ENCODE assay signal across 11 cellular contexts in genomic region chr14:99036594-99037293, GRCh38.
A peak's percentile ranks its signal among the peaks of the same experiment; 100 is the strongest.
DNase-seq lines count a peak whose midpoint lies in the region; ATAC-seq lines count a peak whose summit lies in the region.
"Had no signal": no experiment of that assay in that cellular context is flagged by ENCODE, and none has a peak within 500 bp of the region (broad histone marks: within the 10 kb centered on the region; RNA-seq: fewer than 3 reads in every experiment).

No MANE protein-coding gene starts in this region.

- DNase-seq in SJSA1 (ENCODE audit: low read depth in 1 of 2, low spot score in 2 of 2) (peak in 1 of 2 experiments; percentile 18), islet precursor cell (peak; percentile 44), NCI-H526 (lab: John Stamatoyannopoulos, UW) (no peak), NCI-H524 treated with DMSO at 0.1 percent for 48 hours (lab: John Stamatoyannopoulos, UW) (no peak)
- no peak for DNase-seq in T-helper 2 cell treated with Interferon-gamma antibody and Interleukin-4, amounts not matched to agents 5 μg/mL and 100 μg/mL, for 36 hours (ENCODE audit: low spot score)
- DNase-seq: activated CD4-positive, alpha-beta memory T cell treated with anti-CD3 and anti-CD28 coated beads, Interleukin-2, amount 10 ng/mL, durations not matched to agents 7 days and 5 days had no signal

- H3K9ac ChIP-seq in HUES64 (ENCODE audit: low read depth, low read length) (peak overlapping the region; percentile 62; the same call in 1 of the 2 replicates), subcutaneous abdominal adipose tissue (ENCODE audit: low read length in 5 of 5) (peak overlapping the region in 1 of 5 donors; percentile 15)

- H3K4me3 ChIP-seq in HUES64 (ENCODE audit: low read length) (no peak overlapping the region), SJSA1 (no peak overlapping the region), subcutaneous abdominal adipose tissue (ENCODE audit: low read depth in 1 of 5, low read length in 5 of 5) (peak overlapping the region in 4 of 5 donors; percentile 24 to 60 (median 41))
- H3K4me3 ChIP-seq: body of pancreas had no signal

- no peak for ATAC-seq in GM18868 (IDR thresholded peaks at IDR 0.05; ENCODE audit: unreplicated experiment)

- 88% methylated on average over 26 of the region's 26 CpGs for WGBS in HUES64

- H3K27me3 ChIP-seq in HUES64 (ENCODE audit: insufficient read depth, low read length) (no peaks in the 10 kb centered on the region), SJSA1 (replicated peaks) (no peaks in the 10 kb centered on the region), subcutaneous abdominal adipose tissue (ENCODE audit: control insufficient read depth in 5 of 5, insufficient read depth in 4 of 5, low read length in 5 of 5) (peaks cover 0 to 4% (median 0%) of the 10 kb centered on the region in 5 donors)
- H3K27me3 ChIP-seq: body of pancreas had no signal

- H3K9me3 Mint-ChIP-seq in T-helper 2 cell treated with Interferon-gamma antibody and Interleukin-4, amounts not matched to agents 5 μg/mL and 100 μg/mL, for 36 hours = peaks cover 3% of the 10 kb centered on the region
- H3K9me3 Mint-ChIP-seq: activated CD4-positive, alpha-beta memory T cell treated with anti-CD3 and anti-CD28 coated beads, Interleukin-2, amount 10 ng/mL, durations not matched to agents 7 days and 5 days had no signal

- no peaks in the 10 kb centered on the region for H3K36me3 ChIP-seq in HUES64 (ENCODE audit: insufficient read depth, low read length)
- H3K36me3 ChIP-seq in SJSA1 = no peaks in the 10 kb centered on the region
- H3K36me3 ChIP-seq in subcutaneous abdominal adipose tissue (ENCODE audit: control insufficient read depth in 5 of 5, insufficient read depth in 5 of 5, low read length in 5 of 5) = no peaks in the 10 kb centered on the region

- H3K27ac Mint-ChIP-seq in T-helper 2 cell treated with Interferon-gamma antibody and Interleukin-4, amounts not matched to agents 5 μg/mL and 100 μg/mL, for 36 hours = no peak overlapping the region
- H3K27ac Mint-ChIP-seq: activated CD4-positive, alpha-beta memory T cell treated with anti-CD3 and anti-CD28 coated beads, Interleukin-2, amount 10 ng/mL, durations not matched to agents 7 days and 5 days; IgD-negative memory B cell had no signal

- H3K36me3 Mint-ChIP-seq in T-helper 2 cell treated with Interferon-gamma antibody and Interleukin-4, amounts not matched to agents 5 μg/mL and 100 μg/mL, for 36 hours (ENCODE audit: low read depth) = no peaks in the 10 kb centered on the region

- no peak overlapping the region for H3K4me3 Mint-ChIP-seq in T-helper 2 cell treated with Interferon-gamma antibody and Interleukin-4, amounts not matched to agents 5 μg/mL and 100 μg/mL, for 36 hours
- H3K4me3 Mint-ChIP-seq: activated CD4-positive, alpha-beta memory T cell treated with anti-CD3 and anti-CD28 coated beads, Interleukin-2, amount 10 ng/mL, durations not matched to agents 7 days and 5 days; IgD-negative memory B cell had no signal

- no peaks in the 10 kb centered on the region for H3K9me3 ChIP-seq in HUES64 (ENCODE audit: insufficient read depth, low read depth, low read length)
- H3K9me3 ChIP-seq in SJSA1 (replicated peaks) = no peaks in the 10 kb centered on the region
- no peaks in the 10 kb centered on the region for H3K9me3 ChIP-seq in subcutaneous abdominal adipose tissue (ENCODE audit: control insufficient read depth in 5 of 5, low read length in 5 of 5)
- H3K9me3 ChIP-seq: body of pancreas had no signal

- peaks cover 6% of the 10 kb centered on the region for H3K4me1 ChIP-seq in HUES64 (ENCODE audit: insufficient read depth, low read length)
- H3K4me1 ChIP-seq in SJSA1 (replicated peaks) = peaks cover 43% of the 10 kb centered on the region
- H3K4me1 ChIP-seq in subcutaneous abdominal adipose tissue (ENCODE audit: control insufficient read depth in 5 of 5, insufficient read depth in 5 of 5, low read length in 5 of 5) = peaks cover 2 to 32% (median 24%) of the 10 kb centered on the region in 5 donors
- H3K4me1 ChIP-seq: body of pancreas had no signal

- H3K4me1 Mint-ChIP-seq in T-helper 2 cell treated with Interferon-gamma antibody and Interleukin-4, amounts not matched to agents 5 μg/mL and 100 μg/mL, for 36 hours (ENCODE audit: low read depth) = no peaks in the 10 kb centered on the region
- H3K4me1 Mint-ChIP-seq: activated CD4-positive, alpha-beta memory T cell treated with anti-CD3 and anti-CD28 coated beads, Interleukin-2, amount 10 ng/mL, durations not matched to agents 7 days and 5 days had no signal

- peaks cover 6% of the 10 kb centered on the region for H3K27me3 Mint-ChIP-seq in T-helper 2 cell treated with Interferon-gamma antibody and Interleukin-4, amounts not matched to agents 5 μg/mL and 100 μg/mL, for 36 hours (ENCODE audit: low read depth)
- H3K27me3 Mint-ChIP-seq: activated CD4-positive, alpha-beta memory T cell treated with anti-CD3 and anti-CD28 coated beads, Interleukin-2, amount 10 ng/mL, durations not matched to agents 7 days and 5 days; IgD-negative memory B cell had no signal

- H3K27ac ChIP-seq in HUES64 (ENCODE audit: low read depth, low read length) (no peak overlapping the region; the same call in 1 of the 2 replicates), SJSA1 (peak overlapping the region; percentile 93), subcutaneous abdominal adipose tissue (ENCODE audit: low read depth, low read length) (no peak overlapping the region)

Comparison
In these comparisons a context has a peak if more than half of its experiments do, and no peak if none do; other contexts are left out.
1. H3K4me3 ChIP-seq: peak in subcutaneous abdominal adipose tissue (4 of 5); none in HUES64 (single experiment) and SJSA1 (single experiment).